In the genomic region with DNA sequence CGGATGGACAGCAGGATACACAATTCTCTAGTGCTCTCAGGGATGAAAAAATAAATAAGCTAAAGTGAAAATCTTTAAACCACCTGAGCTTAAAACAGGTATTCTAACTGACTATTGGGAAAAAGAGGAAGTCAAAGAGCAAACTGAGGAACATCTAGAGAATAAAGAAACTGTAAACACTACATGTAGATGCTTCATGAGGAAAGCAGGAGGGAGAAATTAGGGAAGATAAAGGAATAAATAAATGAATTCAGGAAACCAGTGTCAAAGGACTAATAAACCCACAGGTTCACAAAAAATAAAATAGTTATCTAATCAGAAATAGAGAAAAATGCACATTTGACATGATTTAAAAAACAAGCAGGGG, we compare ENCODE assay signal across 8 cellular contexts. TPM values are rescaled to one million over a fixed set of nuclear protein-coding genes. Genes with fewer than 3 reads are reported as not detected.
DNase-seq lines count a peak whose midpoint lies in the region; ATAC-seq and TF ChIP-seq lines count a peak whose summit lies in the region.

No MANE protein-coding gene starts in this region.

- DNase-seq in natural killer cell (no peak), anterior cingulate cortex (lab: John Stamatoyannopoulos, UW) (no peak), ecto neural progenitor cell (ENCODE audit: low spot score) (no peak), DMS153 (lab: John Stamatoyannopoulos, UW) (no peak)

- H3K9me3 Mint-ChIP-seq in brain, result no peaks in the 10 kb centered on the region
- no peaks in the 10 kb centered on the region for H3K9me3 Mint-ChIP-seq in natural killer cell

- ATAC-seq in HG03095 (IDR thresholded peaks at IDR 0.05; ENCODE audit: unreplicated experiment) (peak; percentile 4), natural killer cell (no peak), GM21619 (IDR thresholded peaks at IDR 0.05; ENCODE audit: unreplicated experiment) (no peak)

- intact Hi-C loops in natural killer cell (cut with micrococcal nuclease), result no loop called here

- H3K27ac Mint-ChIP-seq in brain, result peak overlapping the region; percentile 90 to 98 (median 96)
- H3K27ac Mint-ChIP-seq in natural killer cell, result peak overlapping the region; percentile 98 to 99

- peaks cover 40% of the 10 kb centered on the region for H3K4me1 Mint-ChIP-seq in brain
- peaks cover 32 to 36% of the 10 kb centered on the region in 2 donors for H3K4me1 Mint-ChIP-seq in natural killer cell

- H3K4me3 Mint-ChIP-seq in brain (peak overlapping the region; percentile 87 to 97 (median 96)), natural killer cell (peak overlapping the region; percentile 99)

- H3K27me3 Mint-ChIP-seq in brain, result peaks cover 8% of the 10 kb centered on the region
- peaks cover 0 to 2% of the 10 kb centered on the region in 2 donors for H3K27me3 Mint-ChIP-seq in natural killer cell (ENCODE audit: low read depth in 2 of 2)

- no peak for TF ChIP-seq CTCF in C4-2B (conservative IDR thresholded peaks at IDR 0.05)
- TF ChIP-seq CTCF in brain (conservative IDR thresholded peaks at IDR 0.05), result no peak
- TF ChIP-seq CTCF in natural killer cell (IDR thresholded peaks at IDR 0.05), result no peak

- peak overlapping the region; percentile 91 for H3K27ac ChIP-seq in C4-2B

- peaks cover 23% of the 10 kb centered on the region for H3K36me3 Mint-ChIP-seq in brain
- no peaks in the 10 kb centered on the region for H3K36me3 Mint-ChIP-seq in natural killer cell

RNA-seq across cellular contexts. Expression of a gene that starts 0.5 kb away (rescaled TPM):
- polyA plus RNA-seq in brain (ENCODE audit: insufficient read depth, low read depth, low replicate concordance), result 23.0 TPM
- 10 to 100 TPM; 18.4 to 23.0 (median 21.7) TPM for total RNA-seq in natural killer cell
